Comparison of ENCODE assay signal across 1 cellular context in genomic region chr19:43462887-43463380, GRCh38.
TF ChIP-seq lines count a peak whose summit lies in the region.

No MANE protein-coding gene starts in this region.

TF ChIP-seq in GM12878, 131 proteins besides CTCF, POLR2A, EP300 and RAD21:
- TF ChIP-seq CHD4 (IDR thresholded peaks at IDR 0.05): no peak
- no peak for TF ChIP-seq MEF2B (IDR thresholded peaks at IDR 0.05; ENCODE audit: partially characterized antibody, poor library complexity, severe bottlenecking)
- no peak for TF ChIP-seq SKIL (IDR thresholded peaks at IDR 0.05; ENCODE audit: low read depth, poor library complexity, severe bottlenecking)
- TF ChIP-seq MEF2A (IDR thresholded peaks at IDR 0.05; ENCODE audit: insufficient read depth, low read depth, low read length): no peak
- no peak for TF ChIP-seq RB1 (IDR thresholded peaks at IDR 0.05; ENCODE audit: borderline replicate concordance)
- TF ChIP-seq ESRRA (IDR thresholded peaks at IDR 0.05; ENCODE audit: low read length): no peak
- TF ChIP-seq ZNF687 (IDR thresholded peaks at IDR 0.05): no peak
- no peak for TF ChIP-seq POLR2AphosphoS5 (IDR thresholded peaks at IDR 0.05; ENCODE audit: low read length)
- no peak for TF ChIP-seq EED (IDR thresholded peaks at IDR 0.05; ENCODE audit: low read depth)
- no peak for TF ChIP-seq PBX3 (IDR thresholded peaks at IDR 0.05; ENCODE audit: insufficient replicate concordance, low read depth, low read length)
- TF ChIP-seq MLLT1 (IDR thresholded peaks at IDR 0.05): no peak
- TF ChIP-seq MTA2 (IDR thresholded peaks at IDR 0.05; ENCODE audit: low read depth): no peak
- TF ChIP-seq YY1 (IDR thresholded peaks at IDR 0.05; ENCODE audit: low read depth, low read length): no peak
- no peak for TF ChIP-seq SIX5 (IDR thresholded peaks at IDR 0.05; ENCODE audit: low read depth, low read length, severe bottlenecking)
- no peak for TF ChIP-seq NFIC (IDR thresholded peaks at IDR 0.05; ENCODE audit: low read depth, low read length)
- no peak for TF ChIP-seq ATF7 (IDR thresholded peaks at IDR 0.05; ENCODE audit: low read depth)
- TF ChIP-seq MTA3 (IDR thresholded peaks at IDR 0.05; ENCODE audit: borderline replicate concordance, low read length): no peak
